In the genomic region with DNA sequence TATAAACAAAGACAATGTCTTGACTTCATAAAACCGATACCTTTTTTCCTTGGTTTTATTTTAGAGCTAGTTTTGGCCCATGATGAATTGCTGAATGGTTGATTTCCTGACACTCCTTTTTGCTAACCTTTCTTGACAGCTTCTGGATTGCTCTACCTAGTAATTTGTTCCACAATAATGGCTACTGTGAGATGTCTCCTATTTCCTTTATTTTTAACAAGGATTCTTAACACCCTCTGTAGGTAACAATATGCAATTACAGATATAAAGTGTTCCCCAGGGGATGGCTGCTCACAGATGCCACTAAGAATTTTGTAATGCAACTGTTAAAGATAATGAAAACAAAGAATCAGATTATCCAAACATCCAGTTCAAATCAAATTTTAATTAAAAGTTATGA, we compare ENCODE assay signal across 8 cellular contexts.
DNase-seq lines count a peak whose midpoint lies in the region; ATAC-seq, FAIRE-seq and TF ChIP-seq lines count a peak whose summit lies in the region.

No MANE protein-coding gene starts in this region.

- 82 to 88% (median 86%) methylated on average over 1 of the region's 1 CpG for WGBS in adrenal gland, 4 donors

- no peak for TF ChIP-seq POLR2A in adrenal gland (IDR thresholded peaks at IDR 0.05)

- no peaks in the 10 kb centered on the region for H3K9me1 ChIP-seq in keratinocyte (ENCODE audit: control insufficient read depth, extremely low read depth, insufficient read depth, low read length)

- FAIRE-seq in keratinocyte (lab: Jason Lieb, UNC) = no peak
- FAIRE-seq in urothelium cell line (lab: Jason Lieb, UNC) = no peak

- H2AFZ ChIP-seq in keratinocyte (ENCODE audit: control insufficient read depth, low read length) = no peak overlapping the region

- H3K9ac ChIP-seq in keratinocyte (ENCODE audit: control insufficient read depth, extremely low read depth, insufficient read depth, low read length) = no peak overlapping the region

- no peaks in the 10 kb centered on the region for H3K4me1 ChIP-seq in adrenal gland (replicated peaks in 1 of 2)
- H3K4me1 ChIP-seq in keratinocyte (ENCODE audit: control insufficient read depth, extremely low read depth, insufficient read depth, low read length) = no peaks in the 10 kb centered on the region

- no peaks in the 10 kb centered on the region for H4K20me1 ChIP-seq in keratinocyte (ENCODE audit: control insufficient read depth, extremely low read depth, insufficient read depth, low read length)

- no peak overlapping the region for H3K4me2 ChIP-seq in keratinocyte (ENCODE audit: control insufficient read depth, extremely low read depth, insufficient read depth, low read depth, low read length)

- peak; percentile 14 for DNase-seq in EL
- DNase-seq in NCI-H2081 treated with DMSO at 0.1 percent for 48 hours (lab: John Stamatoyannopoulos, UW) = peak; percentile 73
- DNase-seq in adrenal gland = no peak
- no peak for DNase-seq in keratinocyte (ENCODE audit: low read depth, low spot score)
- peak; percentile 52 for DNase-seq in urothelium cell line (ENCODE audit: low spot score)

- peak; percentile 28 to 64 (median 54) for TF ChIP-seq CTCF in adrenal gland (IDR thresholded peaks at IDR 0.05)
- TF ChIP-seq CTCF in keratinocyte (optimal IDR thresholded peaks at IDR 0.05 in 1 of 3, IDR thresholded peaks at IDR 0.05 in 1 of 3, conservative IDR thresholded peaks at IDR 0.05 in 1 of 3; ENCODE audit: extremely low read depth in 1 of 3, insufficient read depth in 2 of 3, low read length in 3 of 3) = peak in 2 of 3 experiments; percentile 19 to 32

- H3K9me3 ChIP-seq in adrenal gland (replicated peaks in 1 of 3) (no peaks in the 10 kb centered on the region), keratinocyte (ENCODE audit: control insufficient read depth, low read depth, low read length) (no peaks in the 10 kb centered on the region)

- no peaks in the 10 kb centered on the region for H3K36me3 ChIP-seq in adrenal gland (replicated peaks in 1 of 2)
- H3K36me3 ChIP-seq in keratinocyte (ENCODE audit: control insufficient read depth in 2 of 2, extremely low read depth in 1 of 2, insufficient read depth in 2 of 2, low read length in 2 of 2) = no peaks in the 10 kb centered on the region

- H3K27me3 ChIP-seq in adrenal gland (no peaks in the 10 kb centered on the region), keratinocyte (ENCODE audit: control insufficient read depth, extremely low read depth, insufficient read depth, low read length) (no peaks in the 10 kb centered on the region)

- no peaks in the 10 kb centered on the region for H3K79me2 ChIP-seq in keratinocyte (ENCODE audit: control insufficient read depth, insufficient read depth, low read length)

- H3K4me3 ChIP-seq in adrenal gland (no peak overlapping the region), keratinocyte (ENCODE audit: control insufficient read depth in 2 of 3, extremely low read depth in 1 of 3, insufficient read depth in 2 of 3, low read depth in 1 of 3, low read length in 3 of 3) (no peak overlapping the region)

- ATAC-seq in HG02678 (IDR thresholded peaks at IDR 0.05; ENCODE audit: unreplicated experiment) = peak; percentile 70
- no peak for ATAC-seq in HG02973 (IDR thresholded peaks at IDR 0.05; ENCODE audit: unreplicated experiment)
- ATAC-seq in HG02938 (IDR thresholded peaks at IDR 0.05; ENCODE audit: unreplicated experiment) = no peak

- dilution Hi-C loops in keratinocyte (cut with MboI; ENCODE audit: extremely low pct_ligation_motif_present, low sequenced_read_pairs) = no loop called here

- H3K27ac ChIP-seq in adrenal gland (no peak overlapping the region), keratinocyte (ENCODE audit: control insufficient read depth, insufficient read depth, low read length) (no peak overlapping the region)

- intact Hi-C loops in adrenal gland (cut with DNase I) = loop anchor here in 1 of 2 donors (10.0 kb wide), 1 partner anchor 247 kb away; no protein-coding TSS in a partner anchor

Comparison
In these comparisons a context has a peak if more than half of its experiments do, and no peak if none do; other contexts are left out.
1. DNase-seq: peak in EL (single experiment), NCI-H2081 treated with DMSO at 0.1 percent for 48 hours (single experiment) and urothelium cell line (single experiment); none in adrenal gland (0 of 7) and keratinocyte (single experiment).